ENCODE assay signal across 8 cellular contexts in genomic region chr6:24774696-24775519, GRCh38. TPM values are rescaled to one million over a fixed set of nuclear protein-coding genes. Genes with fewer than 3 reads are reported as not detected.
DNase-seq lines count a peak whose midpoint lies in the region; ATAC-seq and TF ChIP-seq lines count a peak whose summit lies in the region.

Gene GMNN, plus strand, starts transcription at chr6:24774937. Its CDS starts 2,310 bp downstream, at chr6:24777247.

- CTCF ChIA-PET in activated CD4-positive, alpha-beta T cell treated with anti-CD3 and anti-CD28 coated beads, Interleukin-2, amount 10 ng/mL, durations not matched to agents 7 days and 5 days (lab: Charles Lee): interaction anchor here (0.6 to 2.2 kb wide), 7 partner anchors 8 to 339 kb away, joined by 3 to 6 read pairs (median 3); no protein-coding TSS in a partner anchor

- H3K27ac Mint-ChIP-seq in activated CD4-positive, alpha-beta T cell treated with anti-CD3 and anti-CD28 coated beads, Interleukin-2, amount 10 ng/mL, durations not matched to agents 7 days and 5 days: peak within 1 kb of the TSS; percentile 99

- intact Hi-C loops in left colon (cut with DNase I, micrococcal nuclease): no loop called here

- no peaks in the 10 kb centered on the region for H3K27me3 Mint-ChIP-seq in activated CD4-positive, alpha-beta T cell treated with anti-CD3 and anti-CD28 coated beads, Interleukin-2, amount 10 ng/mL, durations not matched to agents 7 days and 5 days

- DNase-seq in NCI-H69 (lab: John Stamatoyannopoulos, UW) (peak; percentile 99), coronary artery (ENCODE audit: low spot score) (peak; percentile 98), left colon (peak; percentile 98 to 100)
- DNase-seq in activated CD4-positive, alpha-beta T cell treated with anti-CD3 and anti-CD28 coated beads, Interleukin-2, amount 10 ng/mL, durations not matched to agents 7 days and 5 days: peak; percentile 98
- DNase-seq in stimulated activated CD4-positive, alpha-beta T cell treated with anti-CD3 and anti-CD28 coated beads, Interleukin-1b, Interleukin-23, amount 100 ng/mL, for 4 hours (ENCODE audit: low read depth in 2 of 2): peak; percentile 97 to 100

- H3K36me3 Mint-ChIP-seq in activated CD4-positive, alpha-beta T cell treated with anti-CD3 and anti-CD28 coated beads, Interleukin-2, amount 10 ng/mL, durations not matched to agents 7 days and 5 days (ENCODE audit: low read depth): peaks cover 29% of the 10 kb centered on the region

- peaks cover 32% of the 10 kb centered on the region for H3K4me1 Mint-ChIP-seq in activated CD4-positive, alpha-beta T cell treated with anti-CD3 and anti-CD28 coated beads, Interleukin-2, amount 10 ng/mL, durations not matched to agents 7 days and 5 days

- TF ChIP-seq CTCF in C4-2B (conservative IDR thresholded peaks at IDR 0.05) (no peak), coronary artery (IDR thresholded peaks at IDR 0.05) (no peak)

- H3K27ac ChIP-seq in C4-2B: peak within 1 kb of the TSS; percentile 90
- H3K27ac ChIP-seq in coronary artery: peak within 1 kb of the TSS; percentile 77 to 93

- no peaks in the 10 kb centered on the region for H3K9me3 Mint-ChIP-seq in activated CD4-positive, alpha-beta T cell treated with anti-CD3 and anti-CD28 coated beads, Interleukin-2, amount 10 ng/mL, durations not matched to agents 7 days and 5 days

- peak; percentile 89 for ATAC-seq in GM19372 (IDR thresholded peaks at IDR 0.05; ENCODE audit: low read depth, unreplicated experiment)
- peak; percentile 88 for ATAC-seq in HG03521 (IDR thresholded peaks at IDR 0.05; ENCODE audit: unreplicated experiment)
- ATAC-seq in left colon: peak; percentile 84

- H3K4me3 Mint-ChIP-seq in activated CD4-positive, alpha-beta T cell treated with anti-CD3 and anti-CD28 coated beads, Interleukin-2, amount 10 ng/mL, durations not matched to agents 7 days and 5 days: peak within 1 kb of the TSS; percentile 99

- POLR2A ChIA-PET in activated CD4-positive, alpha-beta T cell treated with anti-CD3 and anti-CD28 coated beads, Interleukin-2, amount 10 ng/mL, durations not matched to agents 7 days and 5 days (lab: Charles Lee): interaction anchor here (0.7 kb wide), 1 partner anchor 53 kb away, joined by 3 read pairs; no protein-coding TSS in a partner anchor

- H3K4me3 ChIP-seq in coronary artery: peak within 1 kb of the TSS; percentile 81

RNA-seq across cellular contexts. Expression of gene GMNN, which starts in this region (rescaled TPM):
- total RNA-seq in activated CD4-positive, alpha-beta T cell treated with anti-CD3 and anti-CD28 coated beads, Interleukin-2, amount 10 ng/mL, durations not matched to agents 7 days and 5 days: 10 to 100 TPM; 63.2 to 70.3 TPM
- total RNA-seq in left colon: 10 to 100 TPM; 40.7 to 67.2 TPM

Comparison
In these comparisons a context has a peak if more than half of its experiments do, and no peak if none do; other contexts are left out.
1. Peak in every context shown above with its lines: DNase-seq, ATAC-seq, H3K4me3 ChIP-seq and H3K27ac ChIP-seq.